ENCODE assay signal across 1 cellular context in genomic region chr10:74156919-74157289, GRCh38.
TF ChIP-seq lines count a peak whose summit lies in the region.

No MANE protein-coding gene starts in this region.

TF ChIP-seq in K562, 482 proteins besides CTCF, POLR2A, EP300 and RAD21 (continued from another document):
- TF ChIP-seq ZNF398 (CRISPR knock-in tag; IDR thresholded peaks at IDR 0.05) = no peak
- TF ChIP-seq CBFA2T3 (IDR thresholded peaks at IDR 0.05) = peak; percentile 65
- peak in 1 of 2 experiments; percentile 37; a peak in 1 of 4 replicates for TF ChIP-seq HDAC1 (IDR thresholded peaks at IDR 0.05)
- no peak for TF ChIP-seq XRCC4 (IDR thresholded peaks at IDR 0.05; ENCODE audit: extremely low read depth, insufficient read depth, insufficient read length)
- TF ChIP-seq NFIC (IDR thresholded peaks at IDR 0.05) = 0 out of 2 replicates have a peak, but pooled peaks have one; percentile 23
- TF ChIP-seq TFE3 (CRISPR knock-in tag; IDR thresholded peaks at IDR 0.05) = no peak
- no peak for TF ChIP-seq ESRRA (IDR thresholded peaks at IDR 0.05; ENCODE audit: borderline replicate concordance, low read depth)
- TF ChIP-seq GATA2 (CRISPR knock-in tag; IDR thresholded peaks at IDR 0.05) = peak; percentile 53; the same call in 1 of the 2 replicates
- peak; percentile 33; the same call in 1 of the 2 replicates for TF ChIP-seq TCF3 (CRISPR knock-in tag; IDR thresholded peaks at IDR 0.05)
TF ChIP-seq in K562: peak in this region for 9.
